In genomic region chr17:51121620-51122472, GRCh38 we compare ENCODE assay signal across 1 cellular context.
TF ChIP-seq lines count a peak whose summit lies in the region.

No MANE protein-coding gene starts in this region.

TF ChIP-seq in K562, 482 proteins besides CTCF, POLR2A, EP300 and RAD21 (continued from another document and continues in another):
- TF ChIP-seq ZHX1 (conservative IDR thresholded peaks at IDR 0.05; ENCODE audit: low read length) (no peak), TFAP4 (CRISPR knock-in tag; IDR thresholded peaks at IDR 0.05; ENCODE audit: borderline replicate concordance) (peak; percentile 94), EHMT2 (IDR thresholded peaks at IDR 0.05) (peak; percentile 59; the same call in 1 of the 2 replicates), RCOR1 (IDR thresholded peaks at IDR 0.05; ENCODE audit: borderline replicate concordance in 1 of 2, low read depth in 2 of 2, low read length in 2 of 2) (peak in 1 of 2 experiments; percentile 93; a peak in 2 of 4 replicates), ZNF445 (CRISPR knock-in tag; IDR thresholded peaks at IDR 0.05; ENCODE audit: low read depth) (no peak), ZNF3 (CRISPR knock-in tag; IDR thresholded peaks at IDR 0.05) (no peak; the same call in 1 of the 2 replicates), LCOR (CRISPR knock-in tag; IDR thresholded peaks at IDR 0.05) (peak; percentile 76; the same call in 1 of the 2 replicates), CBFA2T3 (IDR thresholded peaks at IDR 0.05) (peak; percentile 48; the same call in 1 of the 2 replicates), LEF1 (IDR thresholded peaks at IDR 0.05) (peak; percentile 86), FUS (optimal IDR thresholded peaks at IDR 0.05; ENCODE audit: low read depth, low read length) (no peak), ZNF780A (CRISPR knock-in tag; IDR thresholded peaks at IDR 0.05) (no peak), NCOR1 (IDR thresholded peaks at IDR 0.05) (peak; percentile 66), MTA1 (IDR thresholded peaks at IDR 0.05; ENCODE audit: borderline replicate concordance) (peak; percentile 87), NFIC (IDR thresholded peaks at IDR 0.05) (peak; percentile 47; the same call in 1 of the 2 replicates), ZNF57 (CRISPR knock-in tag; IDR thresholded peaks at IDR 0.05) (no peak), THAP12 (CRISPR knock-in tag; IDR thresholded peaks at IDR 0.05) (peak; percentile 80; the same call in 1 of the 2 replicates), HNRNPUL1 (IDR thresholded peaks at IDR 0.05; ENCODE audit: low read length) (no peak), ZC3H8 (IDR thresholded peaks at IDR 0.05) (no peak), SMAD3 (CRISPR knock-in tag; conservative IDR thresholded peaks at IDR 0.05) (0 out of 2 replicates have a peak, but pooled peaks have one; percentile 23), SETDB1 (IDR thresholded peaks at IDR 0.05; ENCODE audit: low read length) (peak; percentile 75), TSC22D4 (tag; IDR thresholded peaks at IDR 0.05) (no peak), POLR2G (IDR thresholded peaks at IDR 0.05; ENCODE audit: low read depth, low read length) (peak; percentile 70), ZNF197 (CRISPR knock-in tag; IDR thresholded peaks at IDR 0.05; ENCODE audit: low read depth) (no peak), ZNF778 (CRISPR knock-in tag; IDR thresholded peaks at IDR 0.05) (no peak), TAF1 (IDR thresholded peaks at IDR 0.05; ENCODE audit: control insufficient read depth, extremely low read depth, insufficient read depth, low read length, severe bottlenecking) (peak; percentile 89), TBL1XR1 (IDR thresholded peaks at IDR 0.05; ENCODE audit: low read length in 2 of 2) (peak in 1 of 2 experiments; percentile 80; a peak in 2 of 4 replicates), NCOA1 (IDR thresholded peaks at IDR 0.05; ENCODE audit: low read depth) (peak; percentile 57; the same call in 1 of the 2 replicates), RBBP5 (IDR thresholded peaks at IDR 0.05; ENCODE audit: borderline replicate concordance, insufficient read depth, low read length, poor library complexity, severe bottlenecking) (peak; percentile 52), CBX2 (IDR thresholded peaks at IDR 0.05; ENCODE audit: insufficient read depth, low read length, poor library complexity, severe bottlenecking) (no peak), ARHGAP35 (IDR thresholded peaks at IDR 0.05; ENCODE audit: partially characterized antibody) (no peak), ZNF764 (CRISPR knock-in tag; IDR thresholded peaks at IDR 0.05; ENCODE audit: low read depth) (no peak), ATF1 (CRISPR knock-in tag; IDR thresholded peaks at IDR 0.05) (no peak), ATF1 (tag; IDR thresholded peaks at IDR 0.05) (peak; percentile 80)
- TF ChIP-seq, protein P1, sequence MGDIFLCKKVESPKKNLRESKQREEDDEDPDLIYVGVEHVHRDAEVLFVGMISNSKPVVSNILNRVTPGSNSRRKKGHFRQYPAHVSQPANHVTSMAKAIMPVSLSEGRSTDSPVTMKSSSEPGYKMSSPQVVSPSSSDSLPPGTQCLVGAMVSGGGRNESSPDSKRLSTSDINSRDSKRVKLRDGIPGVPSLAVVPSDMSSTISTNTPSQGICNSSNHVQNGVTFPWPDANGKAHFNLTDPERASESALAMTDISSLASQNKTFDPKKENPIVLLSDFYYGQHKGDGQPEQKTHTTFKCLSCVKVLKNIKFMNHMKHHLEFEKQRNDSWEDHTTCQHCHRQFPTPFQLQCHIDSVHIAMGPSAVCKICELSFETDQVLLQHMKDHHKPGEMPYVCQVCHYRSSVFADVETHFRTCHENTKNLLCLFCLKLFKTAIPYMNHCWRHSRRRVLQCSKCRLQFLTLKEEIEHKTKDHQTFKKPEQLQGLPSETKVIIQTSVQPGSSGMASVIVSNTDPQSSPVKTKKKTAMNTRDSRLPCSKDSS (IDR thresholded peaks at IDR 0.05; ENCODE audit: low read depth, partially characterized antibody): no peak
- TF ChIP-seq, protein P2, sequence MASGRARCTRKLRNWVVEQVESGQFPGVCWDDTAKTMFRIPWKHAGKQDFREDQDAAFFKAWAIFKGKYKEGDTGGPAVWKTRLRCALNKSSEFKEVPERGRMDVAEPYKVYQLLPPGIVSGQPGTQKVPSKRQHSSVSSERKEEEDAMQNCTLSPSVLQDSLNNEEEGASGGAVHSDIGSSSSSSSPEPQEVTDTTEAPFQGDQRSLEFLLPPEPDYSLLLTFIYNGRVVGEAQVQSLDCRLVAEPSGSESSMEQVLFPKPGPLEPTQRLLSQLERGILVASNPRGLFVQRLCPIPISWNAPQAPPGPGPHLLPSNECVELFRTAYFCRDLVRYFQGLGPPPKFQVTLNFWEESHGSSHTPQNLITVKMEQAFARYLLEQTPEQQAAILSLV (tag; IDR thresholded peaks at IDR 0.05): no peak
- TF ChIP-seq, protein P3, sequence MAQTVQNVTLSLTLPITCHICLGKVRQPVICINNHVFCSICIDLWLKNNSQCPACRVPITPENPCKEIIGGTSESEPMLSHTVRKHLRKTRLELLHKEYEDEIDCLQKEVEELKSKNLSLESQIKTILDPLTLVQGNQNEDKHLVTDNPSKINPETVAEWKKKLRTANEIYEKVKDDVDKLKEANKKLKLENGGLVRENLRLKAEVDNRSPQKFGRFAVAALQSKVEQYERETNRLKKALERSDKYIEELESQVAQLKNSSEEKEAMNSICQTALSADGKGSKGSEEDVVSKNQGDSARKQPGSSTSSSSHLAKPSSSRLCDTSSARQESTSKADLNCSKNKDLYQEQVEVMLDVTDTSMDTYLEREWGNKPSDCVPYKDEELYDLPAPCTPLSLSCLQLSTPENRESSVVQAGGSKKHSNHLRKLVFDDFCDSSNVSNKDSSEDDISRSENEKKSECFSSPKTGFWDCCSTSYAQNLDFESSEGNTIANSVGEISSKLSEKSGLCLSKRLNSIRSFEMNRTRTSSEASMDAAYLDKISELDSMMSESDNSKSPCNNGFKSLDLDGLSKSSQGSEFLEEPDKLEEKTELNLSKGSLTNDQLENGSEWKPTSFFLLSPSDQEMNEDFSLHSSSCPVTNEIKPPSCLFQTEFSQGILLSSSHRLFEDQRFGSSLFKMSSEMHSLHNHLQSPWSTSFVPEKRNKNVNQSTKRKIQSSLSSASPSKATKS (CRISPR knock-in tag; IDR thresholded peaks at IDR 0.05): no peak
- TF ChIP-seq, protein P4, sequence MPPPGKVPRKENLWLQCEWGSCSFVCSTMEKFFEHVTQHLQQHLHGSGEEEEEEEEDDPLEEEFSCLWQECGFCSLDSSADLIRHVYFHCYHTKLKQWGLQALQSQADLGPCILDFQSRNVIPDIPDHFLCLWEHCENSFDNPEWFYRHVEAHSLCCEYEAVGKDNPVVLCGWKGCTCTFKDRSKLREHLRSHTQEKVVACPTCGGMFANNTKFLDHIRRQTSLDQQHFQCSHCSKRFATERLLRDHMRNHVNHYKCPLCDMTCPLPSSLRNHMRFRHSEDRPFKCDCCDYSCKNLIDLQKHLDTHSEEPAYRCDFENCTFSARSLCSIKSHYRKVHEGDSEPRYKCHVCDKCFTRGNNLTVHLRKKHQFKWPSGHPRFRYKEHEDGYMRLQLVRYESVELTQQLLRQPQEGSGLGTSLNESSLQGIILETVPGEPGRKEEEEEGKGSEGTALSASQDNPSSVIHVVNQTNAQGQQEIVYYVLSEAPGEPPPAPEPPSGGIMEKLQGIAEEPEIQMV (tag; conservative IDR thresholded peaks at IDR 0.05; ENCODE audit: low read depth): peak; percentile 74; the same call in 1 of the 2 replicates
- TF ChIP-seq, protein P5, sequence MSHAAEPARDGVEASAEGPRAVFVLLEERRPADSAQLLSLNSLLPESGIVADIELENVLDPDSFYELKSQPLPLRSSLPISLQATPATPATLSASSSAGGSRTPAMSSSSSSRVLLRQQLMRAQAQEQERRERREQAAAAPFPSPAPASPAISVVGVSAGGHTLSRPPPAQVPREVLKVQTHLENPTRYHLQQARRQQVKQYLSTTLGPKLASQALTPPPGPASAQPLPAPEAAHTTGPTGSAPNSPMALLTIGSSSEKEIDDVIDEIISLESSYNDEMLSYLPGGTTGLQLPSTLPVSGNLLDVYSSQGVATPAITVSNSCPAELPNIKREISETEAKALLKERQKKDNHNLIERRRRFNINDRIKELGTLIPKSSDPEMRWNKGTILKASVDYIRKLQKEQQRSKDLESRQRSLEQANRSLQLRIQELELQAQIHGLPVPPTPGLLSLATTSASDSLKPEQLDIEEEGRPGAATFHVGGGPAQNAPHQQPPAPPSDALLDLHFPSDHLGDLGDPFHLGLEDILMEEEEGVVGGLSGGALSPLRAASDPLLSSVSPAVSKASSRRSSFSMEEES (CRISPR knock-in tag; IDR thresholded peaks at IDR 0.05): peak; percentile 89
